9 cellular contexts compared by ENCODE assay signal in the genomic region with DNA sequence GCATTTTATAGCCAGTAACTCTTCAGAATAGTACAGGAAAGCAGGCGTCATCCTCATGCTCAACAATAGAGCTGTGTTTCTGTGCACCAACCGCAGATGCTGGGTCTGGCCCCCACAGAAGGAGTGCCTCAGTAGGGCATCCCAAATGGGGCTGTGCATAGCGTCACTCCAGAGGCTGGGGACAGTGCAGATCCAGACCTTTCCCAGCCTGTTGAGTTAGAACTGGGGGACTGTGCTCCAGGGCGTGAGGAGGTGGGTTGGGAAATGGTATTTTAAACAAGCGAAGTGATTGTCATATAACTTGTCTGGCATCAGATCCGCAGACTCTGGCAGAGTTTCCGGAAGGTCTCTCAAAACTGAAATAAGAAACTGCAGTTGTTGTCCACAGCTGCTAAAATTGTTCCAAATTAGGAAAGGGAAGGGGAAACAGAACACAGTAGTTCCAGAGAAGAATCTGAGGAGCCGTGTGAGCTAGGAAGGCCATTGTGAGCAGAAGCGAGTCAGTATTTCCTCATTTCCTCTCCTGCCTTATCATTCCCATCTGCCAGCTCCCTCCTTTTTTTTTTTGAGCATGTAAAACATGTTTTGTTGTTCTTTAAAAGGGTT. TPM values are rescaled to one million over a fixed set of nuclear protein-coding genes. Genes with fewer than 3 reads are reported as not detected.
A peak's percentile ranks its signal among the peaks of the same experiment; 100 is the strongest.
DNase-seq lines count a peak whose midpoint lies in the region; ATAC-seq and TF ChIP-seq lines count a peak whose summit lies in the region.
"Had no signal": no experiment of that assay in that cellular context is flagged by ENCODE, and none has a peak within 500 bp of the region (broad histone marks: within the 10 kb centered on the region; RNA-seq: fewer than 3 reads in every experiment).

No MANE protein-coding gene starts in this region.

- intact Hi-C loops in Right ventricle myocardium inferior (cut with DNase I), result loop anchor here (2.0 kb wide), 1 partner anchor 50 kb away; no protein-coding TSS in a partner anchor
- intact Hi-C loops in cardiac septum (cut with DNase I), result loop anchor here (5.0 kb wide), 2 partner anchors 169 to 194 kb away; no protein-coding TSS in a partner anchor
- intact Hi-C loops in vagina (cut with DNase I), result loop anchor here (2.0 to 10.0 kb wide), 2 partner anchors 52 to 166 kb away; a partner anchor contains a TSS

- H3K36me3 Mint-ChIP-seq in nephron (ENCODE audit: low read depth), result no peaks in the 10 kb centered on the region

- peaks cover 30% of the 10 kb centered on the region for H3K27me3 Mint-ChIP-seq in nephron (ENCODE audit: low read depth)

- TF ChIP-seq CTCF in nephron (IDR thresholded peaks at IDR 0.05; ENCODE audit: unreplicated experiment in 3 of 3) (no peak), vagina (IDR thresholded peaks at IDR 0.05) (no peak)

- peak overlapping the region; percentile 77 to 96 (median 82) for H3K27ac Mint-ChIP-seq in nephron

- H3K4me1 Mint-ChIP-seq in nephron, result peaks cover 73% of the 10 kb centered on the region

- TF ChIP-seq POLR2A in vagina (IDR thresholded peaks at IDR 0.05), result no peak

- ATAC-seq in Right ventricle myocardium inferior, result peak; percentile 61

- DNase-seq in Right ventricle myocardium inferior (ENCODE audit: missing footprints), result no peak
- no peak for DNase-seq in cardiac septum (ENCODE audit: low spot score)
- peak; percentile 33 for DNase-seq in fibroblast of the conjunctiva (ENCODE audit: low read depth)
- DNase-seq in vagina (ENCODE audit: extremely low spot score in 2 of 2), result no peak
- DNase-seq in NCI-H1092 treated with DMSO at 0.1 percent for 48 hours (lab: John Stamatoyannopoulos, UW), result no peak
- no peak for DNase-seq in SHP77 treated with DMSO at 0.1 percent for 48 hours (lab: John Stamatoyannopoulos, UW)
- DNase-seq in NCI-H2227 treated with DMSO at 0.1 percent for 48 hours (lab: John Stamatoyannopoulos, UW), result no peak
- DNase-seq: activated effector memory CD4-positive, alpha-beta T cell treated with anti-CD3 and anti-CD28 coated beads, Interleukin-2, amount 50 U/mL, for 16 hours had no signal

- H3K27me3 ChIP-seq in vagina, result no peaks in the 10 kb centered on the region

- H3K9me3 ChIP-seq in vagina, result no peaks in the 10 kb centered on the region

- peaks cover 35% of the 10 kb centered on the region for H3K4me1 ChIP-seq in vagina

- peak overlapping the region; percentile 2 to 23 for H3K4me3 ChIP-seq in vagina

- peak overlapping the region in 2 of 3 experiments; percentile 47 to 77 for H3K4me3 Mint-ChIP-seq in nephron

- no peaks in the 10 kb centered on the region for H3K9me3 Mint-ChIP-seq in nephron

- no peaks in the 10 kb centered on the region for H3K36me3 ChIP-seq in vagina

- peak overlapping the region; percentile 81 for H3K27ac ChIP-seq in vagina

RNA-seq across cellular contexts. Expression of a gene that starts 52.2 kb away (rescaled TPM):
- total RNA-seq in Right ventricle myocardium inferior, result 22.5 TPM
- total RNA-seq in cardiac septum, result 46.5 TPM
- total RNA-seq in vagina, result 31.7 TPM
